21 cellular contexts compared by ENCODE assay signal in the genomic region with DNA sequence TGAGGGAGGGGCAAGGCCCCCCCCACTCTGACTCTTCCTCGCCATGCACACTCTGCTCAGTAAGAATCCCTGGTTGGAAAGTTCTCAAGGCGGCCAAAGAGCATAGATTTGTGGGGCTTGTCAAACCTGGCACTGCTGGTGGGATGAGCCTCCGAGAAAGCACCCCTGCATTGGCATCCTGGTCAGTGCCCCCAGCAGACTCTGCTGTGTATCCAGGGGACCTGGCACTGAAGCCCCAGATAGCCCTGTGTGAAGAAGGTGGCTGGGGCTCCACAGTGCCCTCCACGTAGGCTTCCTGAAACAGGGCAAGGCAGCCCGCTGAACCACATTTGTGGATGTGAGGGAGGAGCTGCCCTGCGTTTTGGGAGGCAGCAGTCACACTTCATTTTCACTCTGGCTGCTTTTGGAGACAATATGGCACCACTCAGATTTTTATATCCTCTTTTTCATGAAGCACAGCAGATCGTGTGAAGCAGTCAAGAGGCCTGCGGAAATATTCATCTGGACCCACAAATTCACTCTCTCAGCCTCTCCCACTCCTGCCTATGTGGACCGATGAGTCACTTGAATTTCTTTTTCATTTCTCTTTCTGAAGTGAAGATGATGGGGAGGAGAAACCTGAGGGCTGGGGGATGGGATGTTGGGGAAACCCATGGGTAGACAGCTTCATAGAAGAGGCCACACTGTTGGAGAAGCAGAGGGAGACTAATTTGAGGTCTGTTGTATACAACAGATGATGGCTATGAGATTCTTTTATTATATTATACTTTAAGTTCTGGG.
DNase-seq lines count a peak whose midpoint lies in the region; ATAC-seq and TF ChIP-seq lines count a peak whose summit lies in the region.
"Had no signal": no experiment of that assay in that cellular context is flagged by ENCODE, and none has a peak within 500 bp of the region (broad histone marks: within the 10 kb centered on the region; RNA-seq: fewer than 3 reads in every experiment).

No MANE protein-coding gene starts in this region.

- no peak overlapping the region for H3K4me3 Mint-ChIP-seq in activated naive CD4-positive, alpha-beta T cell treated with anti-CD3 and anti-CD28 coated beads, Interleukin-2, amount 10 ng/mL, durations not matched to agents 7 days and 5 days
- no peak overlapping the region for H3K4me3 Mint-ChIP-seq in activated T-helper 1 cell treated with anti-CD3 and anti-CD28 coated beads, Interleukin-12 subunit alpha, Interleukin-12 subunit beta, Interleukin-2, Interleukin-4 antibody, amounts not matched to agents 30 ng/mL and 10 ng/mL and 1 ng/mL, durations not matched to agents 14 hours and 24 hours and 36 hours
- no peak overlapping the region for H3K4me3 Mint-ChIP-seq in stimulated activated naive CD8-positive, alpha-beta T cell treated with anti-CD3 and anti-CD28 coated beads, Interleukin-15, Interleukin-2, amounts not matched to agents 100 ng/mL and 50 ng/mL, for 24 hours
- H3K4me3 Mint-ChIP-seq: CD8-positive, alpha-beta T cell; central memory CD8-positive, alpha-beta T cell; neural crest cell had no signal

- no peaks in the 10 kb centered on the region for H3K4me1 ChIP-seq in colonic mucosa
- H3K4me1 ChIP-seq: ascending aorta, sigmoid colon, thyroid gland had no signal

- peaks cover 18% of the 10 kb centered on the region for H3K36me3 Mint-ChIP-seq in activated naive CD4-positive, alpha-beta T cell treated with anti-CD3 and anti-CD28 coated beads, Interleukin-2, amount 10 ng/mL, durations not matched to agents 7 days and 5 days
- peaks cover 8% of the 10 kb centered on the region for H3K36me3 Mint-ChIP-seq in activated T-helper 1 cell treated with anti-CD3 and anti-CD28 coated beads, Interleukin-12 subunit alpha, Interleukin-12 subunit beta, Interleukin-2, Interleukin-4 antibody, amounts not matched to agents 30 ng/mL and 10 ng/mL and 1 ng/mL, durations not matched to agents 14 hours and 24 hours and 36 hours (ENCODE audit: low read depth)
- peaks cover 3% of the 10 kb centered on the region for H3K36me3 Mint-ChIP-seq in stimulated activated naive CD8-positive, alpha-beta T cell treated with anti-CD3 and anti-CD28 coated beads, Interleukin-15, Interleukin-2, amounts not matched to agents 100 ng/mL and 50 ng/mL, for 24 hours (ENCODE audit: low read depth)
- H3K36me3 Mint-ChIP-seq: CD8-positive, alpha-beta T cell had no signal

- CTCF ChIA-PET in activated naive CD4-positive, alpha-beta T cell treated with anti-CD3 and anti-CD28 coated beads, Interleukin-2, amount 10 ng/mL, durations not matched to agents 7 days and 5 days (lab: Charles Lee): interaction anchor here (1.3 kb wide), 1 partner anchor 14 kb away, joined by 3 read pairs; no protein-coding TSS in a partner anchor

- no peak overlapping the region for H3K27ac Mint-ChIP-seq in activated naive CD4-positive, alpha-beta T cell treated with anti-CD3 and anti-CD28 coated beads, Interleukin-2, amount 10 ng/mL, durations not matched to agents 7 days and 5 days
- H3K27ac Mint-ChIP-seq in activated T-helper 1 cell treated with anti-CD3 and anti-CD28 coated beads, Interleukin-12 subunit alpha, Interleukin-12 subunit beta, Interleukin-2, Interleukin-4 antibody, amounts not matched to agents 30 ng/mL and 10 ng/mL and 1 ng/mL, durations not matched to agents 14 hours and 24 hours and 36 hours: peak overlapping the region; percentile 26
- peak overlapping the region; percentile 46 for H3K27ac Mint-ChIP-seq in stimulated activated naive CD8-positive, alpha-beta T cell treated with anti-CD3 and anti-CD28 coated beads, Interleukin-15, Interleukin-2, amounts not matched to agents 100 ng/mL and 50 ng/mL, for 24 hours
- H3K27ac Mint-ChIP-seq: CD8-positive, alpha-beta T cell had no signal

- intact Hi-C loops in activated T-helper 1 cell treated with anti-CD3 and anti-CD28 coated beads, Interleukin-12 subunit alpha, Interleukin-12 subunit beta, Interleukin-2, Interleukin-4 antibody, amounts not matched to agents 30 ng/mL and 10 ng/mL and 1 ng/mL, durations not matched to agents 14 hours and 24 hours and 36 hours (cut with micrococcal nuclease): loop anchor here (1.0 to 2.0 kb wide), 3 partner anchors 27 to 86 kb away; no protein-coding TSS in a partner anchor
- intact Hi-C loops in colonic mucosa (cut with DNase I): no loop called here

- H3K9me3 ChIP-seq in colonic mucosa: no peaks in the 10 kb centered on the region
- H3K9me3 ChIP-seq: ascending aorta, MG63, sigmoid colon, thyroid gland had no signal

- no peak for ATAC-seq in HG03378 (IDR thresholded peaks at IDR 0.05; ENCODE audit: unreplicated experiment)
- ATAC-seq: CD8-positive, alpha-beta T cell; foreskin keratinocyte; left ventricle myocardium superior had no signal

- no peak overlapping the region for H3K27ac ChIP-seq in colonic mucosa
- H3K27ac ChIP-seq: ascending aorta, foreskin keratinocyte, hepatocyte, sigmoid colon, thyroid gland had no signal

- TF ChIP-seq CTCF in colonic mucosa (IDR thresholded peaks at IDR 0.05): no peak

- no peak overlapping the region for H3K9ac ChIP-seq in colonic mucosa (ENCODE audit: low read depth in 2 of 2, low read length in 2 of 2)

- H3K9me3 Mint-ChIP-seq in activated naive CD4-positive, alpha-beta T cell treated with anti-CD3 and anti-CD28 coated beads, Interleukin-2, amount 10 ng/mL, durations not matched to agents 7 days and 5 days: peaks cover 19% of the 10 kb centered on the region
- H3K9me3 Mint-ChIP-seq in activated T-helper 1 cell treated with anti-CD3 and anti-CD28 coated beads, Interleukin-12 subunit alpha, Interleukin-12 subunit beta, Interleukin-2, Interleukin-4 antibody, amounts not matched to agents 30 ng/mL and 10 ng/mL and 1 ng/mL, durations not matched to agents 14 hours and 24 hours and 36 hours: peaks cover 19% of the 10 kb centered on the region
- no peaks in the 10 kb centered on the region for H3K9me3 Mint-ChIP-seq in stimulated activated naive CD8-positive, alpha-beta T cell treated with anti-CD3 and anti-CD28 coated beads, Interleukin-15, Interleukin-2, amounts not matched to agents 100 ng/mL and 50 ng/mL, for 24 hours

- no peaks in the 10 kb centered on the region for H3K27me3 Mint-ChIP-seq in activated naive CD4-positive, alpha-beta T cell treated with anti-CD3 and anti-CD28 coated beads, Interleukin-2, amount 10 ng/mL, durations not matched to agents 7 days and 5 days
- H3K27me3 Mint-ChIP-seq in activated T-helper 1 cell treated with anti-CD3 and anti-CD28 coated beads, Interleukin-12 subunit alpha, Interleukin-12 subunit beta, Interleukin-2, Interleukin-4 antibody, amounts not matched to agents 30 ng/mL and 10 ng/mL and 1 ng/mL, durations not matched to agents 14 hours and 24 hours and 36 hours (ENCODE audit: insufficient read depth): no peaks in the 10 kb centered on the region
- H3K27me3 Mint-ChIP-seq in stimulated activated naive CD8-positive, alpha-beta T cell treated with anti-CD3 and anti-CD28 coated beads, Interleukin-15, Interleukin-2, amounts not matched to agents 100 ng/mL and 50 ng/mL, for 24 hours: peaks cover 2% of the 10 kb centered on the region
- H3K27me3 Mint-ChIP-seq: central memory CD8-positive, alpha-beta T cell had no signal

- peak; percentile 45 for DNase-seq in activated naive CD4-positive, alpha-beta T cell treated with Interleukin-2 at 50 U/mL for 16 hours
- DNase-seq in activated naive CD4-positive, alpha-beta T cell treated with anti-CD3 and anti-CD28 coated beads, Interleukin-2, amount 10 ng/mL, durations not matched to agents 7 days and 5 days: no peak
- no peak for DNase-seq in activated T-helper 1 cell treated with anti-CD3 and anti-CD28 coated beads, Interleukin-12 subunit alpha, Interleukin-12 subunit beta, Interleukin-2, Interleukin-4 antibody, amounts not matched to agents 30 ng/mL and 10 ng/mL and 1 ng/mL, durations not matched to agents 14 hours and 24 hours and 36 hours (ENCODE audit: low spot score)
- DNase-seq in stimulated activated CD4-positive, alpha-beta T cell treated with anti-CD3 and anti-CD28 coated beads, Interleukin-15, amount 100 ng/mL, for 48 hours (ENCODE audit: low read depth in 2 of 2): peak; percentile 14 to 17
- DNase-seq in colonic mucosa: no peak
- DNase-seq: activated effector memory CD4-positive, alpha-beta T cell treated with anti-CD3 and anti-CD28 coated beads, Interleukin-2, amount 50 U/mL, for 16 hours; CD8-positive, alpha-beta T cell; DMS53; foreskin keratinocyte; left ventricle myocardium superior; MG63; NCI-H1694 treated with DMSO at 0.1 percent for 48 hours; NCI-H69; sigmoid colon; thyroid gland had no signal

- no peaks in the 10 kb centered on the region for H3K27me3 ChIP-seq in colonic mucosa
- H3K27me3 ChIP-seq: ascending aorta, foreskin keratinocyte, hepatocyte, MG63, sigmoid colon, thyroid gland had no signal

- H3K4me3 ChIP-seq in colonic mucosa: no peak overlapping the region
- H3K4me3 ChIP-seq: ascending aorta, hepatocyte, MG63, sigmoid colon, thyroid gland had no signal

- no peaks in the 10 kb centered on the region for H3K36me3 ChIP-seq in colonic mucosa
- H3K36me3 ChIP-seq: ascending aorta, MG63, sigmoid colon, thyroid gland had no signal

- peaks cover 23% of the 10 kb centered on the region for H3K4me1 Mint-ChIP-seq in activated naive CD4-positive, alpha-beta T cell treated with anti-CD3 and anti-CD28 coated beads, Interleukin-2, amount 10 ng/mL, durations not matched to agents 7 days and 5 days
- peaks cover 42% of the 10 kb centered on the region for H3K4me1 Mint-ChIP-seq in activated T-helper 1 cell treated with anti-CD3 and anti-CD28 coated beads, Interleukin-12 subunit alpha, Interleukin-12 subunit beta, Interleukin-2, Interleukin-4 antibody, amounts not matched to agents 30 ng/mL and 10 ng/mL and 1 ng/mL, durations not matched to agents 14 hours and 24 hours and 36 hours (ENCODE audit: low read depth)
- H3K4me1 Mint-ChIP-seq in stimulated activated naive CD8-positive, alpha-beta T cell treated with anti-CD3 and anti-CD28 coated beads, Interleukin-15, Interleukin-2, amounts not matched to agents 100 ng/mL and 50 ng/mL, for 24 hours (ENCODE audit: low read depth): peaks cover 34% of the 10 kb centered on the region
- H3K4me1 Mint-ChIP-seq: neural crest cell had no signal

Comparison
In these comparisons a context has a peak if more than half of its experiments do, and no peak if none do; other contexts are left out.
1. DNase-seq: peak in activated naive CD4-positive, alpha-beta T cell treated with Interleukin-2 at 50 U/mL for 16 hours (single experiment) and stimulated activated CD4-positive, alpha-beta T cell treated with anti-CD3 and anti-CD28 coated beads, Interleukin-15, amount 100 ng/mL, for 48 hours (2 of 2); none in activated naive CD4-positive, alpha-beta T cell treated with anti-CD3 and anti-CD28 coated beads, Interleukin-2, amount 10 ng/mL, durations not matched to agents 7 days and 5 days (single experiment), activated T-helper 1 cell treated with anti-CD3 and anti-CD28 coated beads, Interleukin-12 subunit alpha, Interleukin-12 subunit beta, Interleukin-2, Interleukin-4 antibody, amounts not matched to agents 30 ng/mL and 10 ng/mL and 1 ng/mL, durations not matched to agents 14 hours and 24 hours and 36 hours (single experiment) and colonic mucosa (single experiment).